ENCODE assay signal across 14 cellular contexts in genomic region chr11:114279778-114280532, GRCh38. TPM values are rescaled to one million over a fixed set of nuclear protein-coding genes. Genes with fewer than 3 reads are reported as not detected.
DNase-seq lines count a peak whose midpoint lies in the region; ATAC-seq and TF ChIP-seq lines count a peak whose summit lies in the region.
"Had no signal": no experiment of that assay in that cellular context is flagged by ENCODE, and none has a peak within 500 bp of the region (broad histone marks: within the 10 kb centered on the region; RNA-seq: fewer than 3 reads in every experiment).

No MANE protein-coding gene starts in this region.

- ATAC-seq in sciatic nerve (peak; percentile 64), GM18867 (IDR thresholded peaks at IDR 0.05; ENCODE audit: unreplicated experiment) (no peak)

- intact Hi-C loops in sciatic nerve (cut with DNase I) = no loop called here

- H3K36me3 ChIP-seq in adipocyte (ENCODE audit: control insufficient read depth, insufficient read depth, low read length, severe bottlenecking) = no peaks in the 10 kb centered on the region

- no peak overlapping the region for H3K4me3 ChIP-seq in adipocyte (ENCODE audit: low read length)
- H3K4me3 ChIP-seq in fibroblast of pulmonary artery (replicated peaks; ENCODE audit: low read depth, low read length) = no peak overlapping the region
- H3K4me3 ChIP-seq: dorsolateral prefrontal cortex had no signal

- DNase-seq in EL (peak; percentile 57), adipocyte (ENCODE audit: low read depth) (peak; percentile 76), fibroblast of pulmonary artery (ENCODE audit: low read depth) (peak; percentile 74), sciatic nerve (ENCODE audit: low spot score) (no peak), NCI-H2107 (lab: John Stamatoyannopoulos, UW) (no peak)
- DNase-seq in stimulated activated CD8-positive, alpha-beta memory T cell treated with anti-CD3 and anti-CD28 coated beads, Interleukin-4, amount 100 ng/mL, for 48 hours = no peak
- DNase-seq in stimulated activated naive CD4-positive, alpha-beta T cell treated with Interleukin-2 at 50 U/mL for 16 hours (lab: John Stamatoyannopoulos, UW) = no peak
- DNase-seq: activated effector memory CD4-positive, alpha-beta T cell treated with anti-CD3 and anti-CD28 coated beads, Interleukin-2, amount 50 U/mL, for 16 hours; NCI-H524 treated with DMSO at 0.1 percent for 48 hours; stimulated activated CD4-positive, alpha-beta T cell treated with anti-CD3 and anti-CD28 coated beads, Interleukin-4, amount 100 ng/mL, for 1 hour had no signal

- H3K9ac ChIP-seq in adipocyte (ENCODE audit: low read length) = peak overlapping the region; percentile 73

- H3K9me3 ChIP-seq in adipocyte (ENCODE audit: control insufficient read depth, low read length) = no peaks in the 10 kb centered on the region

- H3K4me1 ChIP-seq in adipocyte (ENCODE audit: control insufficient read depth, insufficient read depth, low read length) = peaks cover 43% of the 10 kb centered on the region

- H3K27me3 ChIP-seq in adipocyte (replicated peaks; ENCODE audit: control insufficient read depth, insufficient read depth, low read length) = no peaks in the 10 kb centered on the region

- no peak for TF ChIP-seq CTCF in fibroblast of pulmonary artery (IDR thresholded peaks at IDR 0.05; ENCODE audit: low read length, missing control alignments)

RNA-seq across cellular contexts. Expression of gene NNMT, which starts 16.2 kb away (rescaled TPM):
- 322 TPM for total RNA-seq in sciatic nerve
- total RNA-seq: activated CD4-positive, alpha-beta T cell treated with anti-CD3 and anti-CD28 coated beads, Interleukin-2, amount 10 ng/mL, durations not matched to agents 7 days and 5 days; CD4-positive, CD25-positive, alpha-beta regulatory T cell had no signal

Comparison
In these comparisons a context has a peak if more than half of its experiments do, and no peak if none do; other contexts are left out.
1. DNase-seq: peak in EL (single experiment), adipocyte (single experiment) and fibroblast of pulmonary artery (single experiment); none in sciatic nerve (single experiment), stimulated activated CD8-positive, alpha-beta memory T cell treated with anti-CD3 and anti-CD28 coated beads, Interleukin-4, amount 100 ng/mL, for 48 hours (single experiment), stimulated activated naive CD4-positive, alpha-beta T cell treated with Interleukin-2 at 50 U/mL for 16 hours (single experiment) and NCI-H2107 (single experiment).